ENCODE assay signal across 15 cellular contexts in genomic region chr10:30557884-30558283, GRCh38.
DNase-seq lines count a peak whose midpoint lies in the region; ATAC-seq, FAIRE-seq and TF ChIP-seq lines count a peak whose summit lies in the region.
"Had no signal": no experiment of that assay in that cellular context is flagged by ENCODE, and none has a peak within 500 bp of the region (broad histone marks: within the 10 kb centered on the region; RNA-seq: fewer than 3 reads in every experiment).

No MANE protein-coding gene starts in this region.

- no peaks in the 10 kb centered on the region for H3K36me3 Mint-ChIP-seq in glutamatergic neuron (ENCODE audit: unreplicated experiment)
- H3K36me3 Mint-ChIP-seq: activated naive CD4-positive, alpha-beta T cell treated with anti-CD3 and anti-CD28 coated beads, Interleukin-2, amount 10 ng/mL, durations not matched to agents 7 days and 5 days had no signal

- TF ChIP-seq CTCF in glutamatergic neuron (IDR thresholded peaks at IDR 0.05; ENCODE audit: partially characterized antibody, unreplicated experiment) (no peak), spleen (IDR thresholded peaks at IDR 0.05 in 8 of 11, conservative IDR thresholded peaks at IDR 0.05 in 3 of 11) (no peak)

- H3K4me1 Mint-ChIP-seq in glutamatergic neuron (ENCODE audit: low read depth, unreplicated experiment): peaks cover 8% of the 10 kb centered on the region

- TF ChIP-seq POLR2A in spleen (IDR thresholded peaks at IDR 0.05): no peak

- DNase-seq in HTR-8/SVneo (ENCODE audit: insufficient read length, low spot score): peak; percentile 47
- DNase-seq in SW480 (ENCODE audit: low spot score): peak; percentile 37
- DNase-seq in glutamatergic neuron: no peak
- no peak for DNase-seq in spleen
- DNase-seq in HuH-7 (ENCODE audit: low spot score): no peak
- no peak for DNase-seq in effector CD4-positive, alpha-beta T cell
- DNase-seq: activated CD4-positive, alpha-beta T cell treated with anti-CD3 and anti-CD28 coated beads, Interleukin-2, amount 50 U/mL, for 1 hour; activated naive CD4-positive, alpha-beta T cell treated with anti-CD3 and anti-CD28 coated beads, Interleukin-2, amount 10 ng/mL, durations not matched to agents 7 days and 5 days; DMS79 had no signal

- no peaks in the 10 kb centered on the region for H3K9me3 ChIP-seq in spleen
- H3K9me3 ChIP-seq: prostate gland, thoracic aorta had no signal

- H3K9me3 Mint-ChIP-seq in glutamatergic neuron (ENCODE audit: unreplicated experiment): peaks cover 2% of the 10 kb centered on the region
- H3K9me3 Mint-ChIP-seq: activated naive CD4-positive, alpha-beta T cell treated with anti-CD3 and anti-CD28 coated beads, Interleukin-2, amount 10 ng/mL, durations not matched to agents 7 days and 5 days had no signal

- intact Hi-C loops in spleen (cut with DNase I; ENCODE audit: low total_unique reads): no loop called here

- no peaks in the 10 kb centered on the region for H3K27me3 Mint-ChIP-seq in glutamatergic neuron (ENCODE audit: unreplicated experiment)

- H3K27ac Mint-ChIP-seq in glutamatergic neuron (ENCODE audit: unreplicated experiment): peak overlapping the region; percentile 41
- H3K27ac Mint-ChIP-seq: activated naive CD4-positive, alpha-beta T cell treated with anti-CD3 and anti-CD28 coated beads, Interleukin-2, amount 10 ng/mL, durations not matched to agents 7 days and 5 days had no signal

- no peak for FAIRE-seq in HTR-8/SVneo (lab: Jason Lieb, UNC)
- FAIRE-seq: endometrium, GM18507 had no signal

- ATAC-seq in GM19035 (IDR thresholded peaks at IDR 0.05; ENCODE audit: unreplicated experiment): no peak

- H3K36me3 ChIP-seq in spleen: no peaks in the 10 kb centered on the region
- H3K36me3 ChIP-seq: prostate gland, thoracic aorta had no signal

- H3K4me3 Mint-ChIP-seq in glutamatergic neuron (ENCODE audit: unreplicated experiment): no peak overlapping the region
- H3K4me3 Mint-ChIP-seq: activated naive CD4-positive, alpha-beta T cell treated with anti-CD3 and anti-CD28 coated beads, Interleukin-2, amount 10 ng/mL, durations not matched to agents 7 days and 5 days had no signal

- H3K4me3 ChIP-seq in spleen: no peak overlapping the region
- H3K4me3 ChIP-seq: prostate gland, thoracic aorta had no signal

- no peaks in the 10 kb centered on the region for H3K27me3 ChIP-seq in spleen (replicated peaks in 1 of 7)

- peak overlapping the region in 6 of 8 donors; percentile 31 to 87 (median 66) for H3K27ac ChIP-seq in spleen
- H3K27ac ChIP-seq: KMS-11, prostate gland, thoracic aorta had no signal

- peaks cover 0 to 52% (median 19%) of the 10 kb centered on the region in 6 donors for H3K4me1 ChIP-seq in spleen
- H3K4me1 ChIP-seq: prostate gland had no signal

- WGBS in spleen, 5 donors: 45 to 87% (median 70%) methylated on average over 8 of the region's 8 CpGs

Comparison
In these comparisons a context has a peak if more than half of its experiments do, and no peak if none do; other contexts are left out.
1. DNase-seq: peak in HTR-8/SVneo (single experiment) and SW480 (single experiment); none in glutamatergic neuron (single experiment), spleen (single experiment), HuH-7 (single experiment) and effector CD4-positive, alpha-beta T cell (single experiment).